ENCODE assay signal across 17 cellular contexts in the genomic region with DNA sequence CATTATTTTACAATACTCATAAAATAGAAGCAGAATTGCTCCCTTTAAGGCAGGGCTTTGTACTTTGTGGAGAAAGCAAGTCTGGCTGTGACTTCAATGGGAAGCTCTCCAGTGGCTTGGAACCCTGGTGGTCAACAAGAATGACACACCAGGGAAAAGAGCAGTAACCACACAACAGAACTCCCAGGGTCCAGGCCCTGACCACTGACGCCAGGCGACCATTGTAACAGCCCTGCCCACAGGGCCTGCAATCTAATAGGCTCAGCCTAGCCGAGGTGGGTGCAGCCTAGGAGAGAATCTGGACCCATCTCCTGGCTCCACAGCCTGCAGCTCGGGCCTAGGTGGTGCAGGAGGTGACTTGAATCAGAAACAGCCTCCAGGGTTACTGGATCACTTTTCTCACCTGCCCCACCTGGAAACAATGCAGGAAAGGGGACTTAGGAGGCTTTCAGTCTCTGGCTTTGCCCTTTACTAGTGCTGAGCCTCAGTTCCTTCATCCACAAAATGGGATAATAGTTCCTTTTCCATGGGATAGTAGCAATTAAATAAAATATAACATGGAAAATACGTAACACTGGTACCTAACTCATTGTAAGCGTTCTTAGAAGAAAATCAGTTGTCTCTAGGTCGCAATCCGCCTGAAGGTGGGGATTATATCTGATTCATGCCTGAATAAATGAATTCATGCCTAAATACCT.
DNase-seq lines count a peak whose midpoint lies in the region; ATAC-seq, FAIRE-seq and TF ChIP-seq lines count a peak whose summit lies in the region.
"Had no signal": no experiment of that assay in that cellular context is flagged by ENCODE, and none has a peak within 500 bp of the region (broad histone marks: within the 10 kb centered on the region; RNA-seq: fewer than 3 reads in every experiment).

No MANE protein-coding gene starts in this region.

- CTCF ChIA-PET in HepG2 (lab: Yijun Ruan, JAX; ENCODE audit: low intra/inter-chr PET ratio, low total read pairs) = no interaction called here

- DNase-seq in HepG2 (ENCODE audit: low spot score) = peak; percentile 50
- no peak for DNase-seq in right lobe of liver
- DNase-seq in brain microvascular endothelial cell = no peak
- peak; percentile 65 for DNase-seq in myocyte (ENCODE audit: low read depth)
- no peak for DNase-seq in left colon
- DNase-seq in lower lobe of right lung = no peak
- DNase-seq: Caco-2, NCI-H1417, NCI-H187, NCI-H2107, NCI-H2227 treated with DMSO at 0.1 percent for 48 hours, NCI-H524, NCI-H82, SIG-M5 had no signal

- FAIRE-seq in HepG2 (lab: Jason Lieb, UNC) = no peak
- FAIRE-seq: GM12891 had no signal

- H2AFZ ChIP-seq in HepG2 (ENCODE audit: low read length) = no peak overlapping the region

- TF ChIP-seq POLR2A in HepG2 (IDR thresholded peaks at IDR 0.05; ENCODE audit: insufficient read depth in 1 of 2, low read depth in 2 of 2, low read length in 2 of 2) (no peak), right lobe of liver (IDR thresholded peaks at IDR 0.05) (no peak)

- H3K4me2 ChIP-seq in HepG2 (ENCODE audit: low read depth, low read length) = no peak overlapping the region
- H3K4me2 ChIP-seq: KMS-11 had no signal

- POLR2A ChIA-PET in HepG2 (lab: Yijun Ruan, JAX) = no interaction called here

- in situ Hi-C loops in HepG2 (cut with HindIII; ENCODE audit: extremely low pct_ligation_motif_present, low pct_unique_long_range_greater_than_20kb) = no loop called here
- in situ Hi-C loops in brain microvascular endothelial cell (cut with HindIII; ENCODE audit: low pct_ligation_motif_present, low sequenced_read_pairs) = no loop called here

- intact Hi-C loops in HepG2 (cut with micrococcal nuclease; ENCODE audit: unreplicated experiment) (loop anchor here (5.0 kb wide), 1 partner anchor 40 kb away; no protein-coding TSS in a partner anchor), right lobe of liver (cut with DNase I) (no loop called here), left colon (cut with DNase I, micrococcal nuclease) (no loop called here), lower lobe of right lung (cut with DNase I) (no loop called here)

- H3K4me3 ChIP-seq in HepG2 (replicated peaks in 1 of 3; ENCODE audit: insufficient read depth in 1 of 3, low read depth in 2 of 3, low read length in 3 of 3) (no peak overlapping the region), right lobe of liver (no peak overlapping the region), brain microvascular endothelial cell (ENCODE audit: low read depth, low read length) (no peak overlapping the region), lower lobe of right lung (no peak overlapping the region)

- no TSS peak for BruUV-seq in HepG2 (replicated peaks; lab: Mats Ljungman, UMichigan)

- H4K20me1 ChIP-seq in HepG2 (ENCODE audit: insufficient read depth, low read length) = no peaks in the 10 kb centered on the region

- no peak overlapping the region for H3K9ac ChIP-seq in HepG2 (ENCODE audit: insufficient read depth, low read depth, low read length)
- H3K9ac ChIP-seq: KMS-11 had no signal

- H3K27ac ChIP-seq in HepG2 (ENCODE audit: extremely low read length, insufficient read depth, low read length) (no peak overlapping the region), right lobe of liver (no peak overlapping the region), brain microvascular endothelial cell (no peak overlapping the region), lower lobe of right lung (no peak overlapping the region)
- H3K27ac ChIP-seq: KMS-11 had no signal

- TF ChIP-seq EP300 in HepG2 (IDR thresholded peaks at IDR 0.05; ENCODE audit: low read depth in 2 of 2, low read length in 2 of 2) (no peak), HepG2 (CRISPR knock-in tag; IDR thresholded peaks at IDR 0.05; ENCODE audit: borderline replicate concordance) (no peak)

- no peaks in the 10 kb centered on the region for H3K79me2 ChIP-seq in HepG2 (ENCODE audit: insufficient read depth, low read length)

- H3K36me3 ChIP-seq in HepG2 (replicated peaks in 1 of 2; ENCODE audit: control insufficient read depth in 1 of 2, insufficient read depth in 2 of 2, low read length in 2 of 2) = no peaks in the 10 kb centered on the region
- H3K36me3 ChIP-seq in right lobe of liver = no peaks in the 10 kb centered on the region
- no peaks in the 10 kb centered on the region for H3K36me3 ChIP-seq in brain microvascular endothelial cell (replicated peaks)
- no peaks in the 10 kb centered on the region for H3K36me3 ChIP-seq in lower lobe of right lung

- H3K4me1 ChIP-seq in HepG2 (ENCODE audit: insufficient read depth, low read length) (peaks cover 86% of the 10 kb centered on the region), right lobe of liver (peaks cover 0 to 27% (median 6%) of the 10 kb centered on the region in 4 donors), lower lobe of right lung (peaks cover 25% of the 10 kb centered on the region)

- TF ChIP-seq CTCF in HepG2 (CRISPR knock-in tag; IDR thresholded peaks at IDR 0.05) = no peak
- TF ChIP-seq CTCF in right lobe of liver (IDR thresholded peaks at IDR 0.05) = no peak
- peak; percentile 37 for TF ChIP-seq CTCF in brain microvascular endothelial cell (IDR thresholded peaks at IDR 0.05; ENCODE audit: low read depth, low read length, missing control alignments)
- TF ChIP-seq CTCF in lower lobe of right lung (IDR thresholded peaks at IDR 0.05) = no peak

- ATAC-seq in HepG2 = peak; percentile 29
- no peak for ATAC-seq in right lobe of liver
- ATAC-seq in GM19455 (IDR thresholded peaks at IDR 0.05; ENCODE audit: unreplicated experiment) = no peak
- no peak for ATAC-seq in left colon
- ATAC-seq in lower lobe of right lung = no peak

- TF ChIP-seq RAD21 in HepG2 (CRISPR knock-in tag; IDR thresholded peaks at IDR 0.05) = peak; percentile 30; the same call in 1 of the 2 replicates

- H3K27me3 ChIP-seq in HepG2 (ENCODE audit: control insufficient read depth in 1 of 2, insufficient read depth in 2 of 2, low read length in 2 of 2) (0 out of 5 replicates have a peak, but pooled peaks cover 0 to 2% of the 10 kb centered on the region in 2 experiments), right lobe of liver (no peaks in the 10 kb centered on the region), brain microvascular endothelial cell (replicated peaks) (no peaks in the 10 kb centered on the region), lower lobe of right lung (ENCODE audit: low read depth) (no peaks in the 10 kb centered on the region)

- 50% methylated on average over 8 of the region's 8 CpGs for WGBS in HepG2 (ENCODE audit: low lambda C conversion rate)
- WGBS in right lobe of liver (ENCODE audit: insufficient coverage, low coverage, low lambda C conversion rate, missing lambda C conversion rate) = 93% methylated on average over 5 of the region's 8 CpGs

- no peaks in the 10 kb centered on the region for H3K9me3 ChIP-seq in HepG2 (ENCODE audit: low read length)
- H3K9me3 ChIP-seq in right lobe of liver = no peaks in the 10 kb centered on the region
- no peaks in the 10 kb centered on the region for H3K9me3 ChIP-seq in lower lobe of right lung
- H3K9me3 ChIP-seq: Caco-2 had no signal

TF ChIP-seq in HepG2, 621 proteins besides CTCF, POLR2A, EP300 and RAD21:
- TF ChIP-seq SMC3 (IDR thresholded peaks at IDR 0.05; ENCODE audit: low read length) (0 out of 2 replicates have a peak, but pooled peaks have one; percentile 4), ZBTB3 (CRISPR knock-in tag; IDR thresholded peaks at IDR 0.05; ENCODE audit: borderline replicate concordance, low read depth) (no peak), ZNF235 (CRISPR knock-in tag; IDR thresholded peaks at IDR 0.05; ENCODE audit: borderline replicate concordance) (no peak), NFIC (IDR thresholded peaks at IDR 0.05; ENCODE audit: low read length) (no peak), ZNF629 (CRISPR knock-in tag; conservative IDR thresholded peaks at IDR 0.05) (peak; percentile 80)

Comparison
In these comparisons a context has a peak if more than half of its experiments do, and no peak if none do; other contexts are left out.
1. DNase-seq: peak in HepG2 (single experiment) and myocyte (single experiment); none in right lobe of liver (0 of 3), brain microvascular endothelial cell (single experiment), left colon (0 of 2) and lower lobe of right lung (single experiment).